Comparison of ENCODE assay signal across 8 cellular contexts in the genomic region with DNA sequence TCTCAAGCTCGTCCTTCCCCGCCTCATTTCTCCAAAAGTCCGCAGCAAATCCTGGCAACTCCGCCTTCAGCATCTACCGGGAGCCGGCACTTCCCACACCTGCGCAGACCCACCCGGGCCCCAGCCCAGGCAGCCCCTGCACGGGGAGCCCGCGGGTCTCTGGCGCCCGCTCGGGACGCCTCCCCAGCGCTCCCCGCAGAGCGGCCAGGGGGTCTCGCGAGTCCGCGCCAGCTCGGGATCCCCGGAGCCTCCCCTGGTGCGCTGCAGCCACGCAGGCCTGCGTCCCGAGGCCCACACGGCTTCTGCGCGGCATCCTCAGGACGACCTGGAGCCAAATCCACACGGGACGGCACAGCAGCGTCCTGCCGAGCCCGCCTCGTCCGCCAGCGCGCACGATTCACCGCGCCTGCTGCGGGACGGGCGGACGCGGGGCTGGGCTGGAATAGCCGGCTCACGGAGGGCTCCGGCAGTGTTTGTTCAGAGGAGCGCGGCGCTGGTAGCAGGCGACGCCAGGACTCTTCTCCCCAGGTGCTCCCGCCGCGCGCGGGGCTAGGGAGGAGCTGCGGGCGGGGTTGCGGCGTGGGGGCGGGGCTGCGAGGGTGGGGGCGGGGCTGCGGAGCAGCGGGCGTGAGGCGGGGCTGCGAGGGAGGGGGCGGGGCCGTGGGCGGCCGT. TPM values are rescaled to one million over a fixed set of nuclear protein-coding genes. Genes with fewer than 3 reads are reported as not detected.
DNase-seq lines count a peak whose midpoint lies in the region; ATAC-seq, FAIRE-seq and TF ChIP-seq lines count a peak whose summit lies in the region.

No MANE protein-coding gene starts in this region.

- peaks cover 36% of the 10 kb centered on the region for H4K20me1 ChIP-seq in HepG2 (ENCODE audit: insufficient read depth, low read length)

- peak overlapping the region; percentile 99 for H3K4me2 ChIP-seq in HepG2 (ENCODE audit: low read depth, low read length)

- ATAC-seq in HG02973 (IDR thresholded peaks at IDR 0.05; ENCODE audit: unreplicated experiment): peak; percentile 31
- peak; percentile 53 for ATAC-seq in HepG2
- ATAC-seq in thoracic aorta (ENCODE audit: insufficient number of reproducible peaks, low FRiP score, low read depth): peak; percentile 24

- H3K9me3 Mint-ChIP-seq in activated CD4-positive, alpha-beta T cell treated with anti-CD3 and anti-CD28 coated beads, Interleukin-2, amount 10 ng/mL, durations not matched to agents 7 days and 5 days: no peaks in the 10 kb centered on the region

- no TSS peak for BruUV-seq in HepG2 (replicated peaks; lab: Mats Ljungman, UMichigan)

- POLR2A ChIA-PET in activated CD4-positive, alpha-beta T cell treated with anti-CD3 and anti-CD28 coated beads, Interleukin-2, amount 10 ng/mL, durations not matched to agents 7 days and 5 days (lab: Charles Lee): interaction anchor here (0.5 to 0.7 kb wide), 6 partner anchors 10 to 127 kb away, joined by 3 to 8 read pairs (median 3); no protein-coding TSS in a partner anchor
- POLR2A ChIA-PET in HepG2 (lab: Yijun Ruan, JAX): interaction anchor here (0.7 to 2.5 kb wide), 18 partner anchors 9 to 244 kb away, joined by 3 to 33 read pairs (median 6); partner anchors contain the start of genes HRAS, LMNTD2 and PNPLA2

- peak overlapping the region; percentile 49 to 96 (median 86) for H3K4me3 ChIP-seq in breast epithelium
- H3K4me3 ChIP-seq in HepG2 (replicated peaks in 1 of 3; ENCODE audit: insufficient read depth in 1 of 3, low read depth in 2 of 3, low read length in 3 of 3): peak overlapping the region; percentile 61 to 80 (median 66)
- H3K4me3 ChIP-seq in thoracic aorta: peak overlapping the region; percentile 85

- H3K27ac ChIP-seq in breast epithelium (peak overlapping the region; percentile 7 to 48), HepG2 (ENCODE audit: extremely low read length, insufficient read depth, low read length) (peak overlapping the region; percentile 9), thoracic aorta (peak overlapping the region in 1 of 2 donors; percentile 15)

- H3K4me1 Mint-ChIP-seq in activated CD4-positive, alpha-beta T cell treated with anti-CD3 and anti-CD28 coated beads, Interleukin-2, amount 10 ng/mL, durations not matched to agents 7 days and 5 days: peaks cover 49% of the 10 kb centered on the region

- no peak for TF ChIP-seq CTCF in breast epithelium (IDR thresholded peaks at IDR 0.05)
- no peak for TF ChIP-seq CTCF in HepG2 (CRISPR knock-in tag; IDR thresholded peaks at IDR 0.05)
- TF ChIP-seq CTCF in thoracic aorta (IDR thresholded peaks at IDR 0.05): peak; percentile 25

- 2% methylated on average over 19 of the region's 78 CpGs for WGBS in HepG2 (ENCODE audit: low lambda C conversion rate)

- H3K27ac Mint-ChIP-seq in activated CD4-positive, alpha-beta T cell treated with anti-CD3 and anti-CD28 coated beads, Interleukin-2, amount 10 ng/mL, durations not matched to agents 7 days and 5 days: peak overlapping the region; percentile 79

- H3K27me3 Mint-ChIP-seq in activated CD4-positive, alpha-beta T cell treated with anti-CD3 and anti-CD28 coated beads, Interleukin-2, amount 10 ng/mL, durations not matched to agents 7 days and 5 days: peaks cover 7% of the 10 kb centered on the region

- H3K79me2 ChIP-seq in HepG2 (ENCODE audit: insufficient read depth, low read length): peaks cover 37% of the 10 kb centered on the region

- no peak for TF ChIP-seq EP300 in HepG2 (IDR thresholded peaks at IDR 0.05; ENCODE audit: low read depth in 2 of 2, low read length in 2 of 2)
- no peak for TF ChIP-seq EP300 in HepG2 (CRISPR knock-in tag; IDR thresholded peaks at IDR 0.05; ENCODE audit: borderline replicate concordance)

- H3K9me3 ChIP-seq in breast epithelium (no peaks in the 10 kb centered on the region), HepG2 (ENCODE audit: low read length) (no peaks in the 10 kb centered on the region), thoracic aorta (no peaks in the 10 kb centered on the region)

- TF ChIP-seq RAD21 in HepG2 (CRISPR knock-in tag; IDR thresholded peaks at IDR 0.05): no peak

- in situ Hi-C loops in HepG2 (cut with HindIII; ENCODE audit: extremely low pct_ligation_motif_present, low pct_unique_long_range_greater_than_20kb): no loop called here

- no peak overlapping the region for H2AFZ ChIP-seq in HepG2 (ENCODE audit: low read length)

- H3K36me3 Mint-ChIP-seq in activated CD4-positive, alpha-beta T cell treated with anti-CD3 and anti-CD28 coated beads, Interleukin-2, amount 10 ng/mL, durations not matched to agents 7 days and 5 days (ENCODE audit: low read depth): peaks cover 9% of the 10 kb centered on the region

- H3K36me3 ChIP-seq in breast epithelium (no peaks in the 10 kb centered on the region), HepG2 (replicated peaks in 1 of 2; ENCODE audit: control insufficient read depth in 1 of 2, insufficient read depth in 2 of 2, low read length in 2 of 2) (peaks cover 0 to 3% of the 10 kb centered on the region in 2 experiments; a peak in 1 of 5 replicates), thoracic aorta (no peaks in the 10 kb centered on the region)

- peak overlapping the region; percentile 78 for H3K4me3 Mint-ChIP-seq in activated CD4-positive, alpha-beta T cell treated with anti-CD3 and anti-CD28 coated beads, Interleukin-2, amount 10 ng/mL, durations not matched to agents 7 days and 5 days

- no peak for TF ChIP-seq POLR2A in breast epithelium (IDR thresholded peaks at IDR 0.05)
- TF ChIP-seq POLR2A in HepG2 (IDR thresholded peaks at IDR 0.05; ENCODE audit: insufficient read depth in 1 of 2, low read depth in 2 of 2, low read length in 2 of 2): no peak

- intact Hi-C loops in breast epithelium (cut with DNase I; ENCODE audit: low total_unique reads) (no loop called here), HepG2 (cut with micrococcal nuclease; ENCODE audit: unreplicated experiment) (no loop called here)

- H3K4me1 ChIP-seq in breast epithelium (peaks cover 11 to 38% of the 10 kb centered on the region in 2 donors), HepG2 (ENCODE audit: insufficient read depth, low read length) (peaks cover 65% of the 10 kb centered on the region), thoracic aorta (ENCODE audit: control insufficient read depth in 1 of 2, low read depth in 2 of 2) (peaks cover 39 to 44% of the 10 kb centered on the region in 2 donors)

- CTCF ChIA-PET in activated CD4-positive, alpha-beta T cell treated with anti-CD3 and anti-CD28 coated beads, Interleukin-2, amount 10 ng/mL, durations not matched to agents 7 days and 5 days (lab: Charles Lee): interaction anchor here (0.7 to 1.8 kb wide), 9 partner anchors 9 to 338 kb away, joined by 3 to 7 read pairs (median 4); no protein-coding TSS in a partner anchor
- CTCF ChIA-PET in HepG2 (lab: Yijun Ruan, JAX; ENCODE audit: low intra/inter-chr PET ratio, low total read pairs): no interaction called here

- FAIRE-seq in HepG2 (lab: Jason Lieb, UNC): no peak

- no peak for DNase-seq in activated CD4-positive, alpha-beta T cell treated with anti-CD3 and anti-CD28 coated beads, Interleukin-2, amount 10 ng/mL, durations not matched to agents 7 days and 5 days
- no peak for DNase-seq in activated CD4-positive, alpha-beta T cell treated with anti-CD3 and anti-CD28 coated beads, Interleukin-2, amount 50 U/mL, for 1 hour
- DNase-seq in NCI-H226 (peak; percentile 39), breast epithelium (ENCODE audit: low spot score in 2 of 2) (no peak), HepG2 (ENCODE audit: low spot score) (peak; percentile 59), thoracic aorta (ENCODE audit: low spot score) (no peak), iPS-NIHi11 (ENCODE audit: low spot score) (no peak)

- peak overlapping the region; percentile 61 for H3K9ac ChIP-seq in HepG2 (ENCODE audit: insufficient read depth, low read depth, low read length)

- H3K27me3 ChIP-seq in breast epithelium (no peaks in the 10 kb centered on the region), HepG2 (ENCODE audit: control insufficient read depth in 1 of 2, insufficient read depth in 2 of 2, low read length in 2 of 2) (no peaks in the 10 kb centered on the region; a peak in 2 of 5 replicates), thoracic aorta (replicated peaks; ENCODE audit: insufficient read depth) (no peaks in the 10 kb centered on the region)

RNA-seq across cellular contexts. Expression of gene PHRF1, which starts 0.8 kb away (rescaled TPM):
- 10 to 100 TPM; 46.8 to 48.6 TPM for total RNA-seq in activated CD4-positive, alpha-beta T cell treated with anti-CD3 and anti-CD28 coated beads, Interleukin-2, amount 10 ng/mL, durations not matched to agents 7 days and 5 days
- 10 to 100 TPM; 18.6 to 22.1 (median 21.3) TPM for total RNA-seq in breast epithelium
- total RNA-seq in HepG2 (2016; rRNA removed; fragmentation: Illumina TruSeq; extraction: Trizol): 13.7 and 16.7 TPM in 2 replicates
- total RNA-seq in HepG2 (2016; cell fraction: cytosol; rRNA removed; fragmentation: Illumina TruSeq; extraction: Trizol; ENCODE audit: low read depth): 7.4 and 7.9 TPM in 2 replicates
- 10.7 and 17.0 TPM in 2 replicates for total RNA-seq in HepG2 (2016; cell fraction: insoluble cytoplasmic fraction; rRNA removed; fragmentation: Illumina TruSeq; extraction: Trizol)
- total RNA-seq in HepG2 (2016; cell fraction: membrane; rRNA removed; fragmentation: Illumina TruSeq; extraction: Trizol): 5.1 and 6.1 TPM in 2 replicates
- 10.8 and 14.2 TPM in 2 replicates for total RNA-seq in HepG2 (2016; cell fraction: nucleus; rRNA removed; fragmentation: Illumina TruSeq; extraction: Trizol)
- polyA plus RNA-seq in HepG2 (2011; rRNA removed): 8.2 and 11.2 TPM in 2 replicates
- 4.8 and 7.0 TPM in 2 replicates for polyA plus RNA-seq in HepG2 (2011; cell fraction: cytosol; rRNA removed)
- 30.1 and 30.7 TPM in 2 replicates for polyA plus RNA-seq in HepG2 (2011; cell fraction: nucleus; rRNA removed)
- polyA plus RNA-seq in HepG2 (2012): 7.4 and 8.1 TPM in 2 replicates
- polyA plus RNA-seq in HepG2 (2016; cell fraction: cytosol; fragmentation: Illumina TruSeq; extraction: Trizol; ENCODE audit: low read depth): 1.6 and 1.8 TPM in 2 replicates
- 10.7 and 13.7 TPM in 2 replicates for polyA plus RNA-seq in HepG2 (2016; cell fraction: insoluble cytoplasmic fraction; fragmentation: Illumina TruSeq; extraction: Trizol; ENCODE audit: low read depth)
- polyA plus RNA-seq in HepG2 (2016; cell fraction: membrane; fragmentation: Illumina TruSeq; extraction: Trizol; ENCODE audit: low read depth): 2.1 and 2.5 TPM in 2 replicates
- 25.7 and 27.7 TPM in 2 replicates for polyA plus RNA-seq in HepG2 (2016; cell fraction: nucleus; fragmentation: Illumina TruSeq; extraction: Trizol; ENCODE audit: insufficient read depth, low read depth)
- polyA minus RNA-seq in HepG2 (2011; rRNA and poly(A)+ RNA removed; ENCODE audit: low replicate concordance): 13.6 and 18.7 TPM in 2 replicates
- 7.8 and 7.9 TPM in 2 replicates for polyA minus RNA-seq in HepG2 (2011; cell fraction: cytosol; rRNA and poly(A)+ RNA removed)
- 17.4 and 19.9 TPM in 2 replicates for polyA minus RNA-seq in HepG2 (2011; cell fraction: nucleus; rRNA and poly(A)+ RNA removed)
- 10 to 100 TPM; 31.3 to 39.6 TPM for total RNA-seq in thoracic aorta

RNA-seq across cellular contexts. Expression of gene RASSF7, which starts 14.7 kb away (rescaled TPM):
- 10 to 100 TPM; 30.7 to 38.1 TPM for total RNA-seq in activated CD4-positive, alpha-beta T cell treated with anti-CD3 and anti-CD28 coated beads, Interleukin-2, amount 10 ng/mL, durations not matched to agents 7 days and 5 days
- total RNA-seq in breast epithelium (10 to 100 TPM in 2 of 3 donors, 1 to 10 TPM in 1; 7.5 to 58.5 (median 33.1) TPM), HepG2 (2016; rRNA removed; fragmentation: Illumina TruSeq; extraction: Trizol) (13.1 and 20.2 TPM in 2 replicates), thoracic aorta (10 to 100 TPM in 1 of 2 donors, 1 to 10 TPM in 1; 7.3 to 20.6 TPM)
- total RNA-seq in HepG2 (2016; cell fraction: cytosol; rRNA removed; fragmentation: Illumina TruSeq; extraction: Trizol; ENCODE audit: low read depth): 5.4 and 5.7 TPM in 2 replicates
- total RNA-seq in HepG2 (2016; cell fraction: insoluble cytoplasmic fraction; rRNA removed; fragmentation: Illumina TruSeq; extraction: Trizol): 13.3 and 19.7 TPM in 2 replicates
- total RNA-seq in HepG2 (2016; cell fraction: membrane; rRNA removed; fragmentation: Illumina TruSeq; extraction: Trizol): 10.8 and 11.9 TPM in 2 replicates
- 16.7 and 17.2 TPM in 2 replicates for total RNA-seq in HepG2 (2016; cell fraction: nucleus; rRNA removed; fragmentation: Illumina TruSeq; extraction: Trizol)
- polyA plus RNA-seq in HepG2 (2011; rRNA removed): 28.6 and 36.4 TPM in 2 replicates
- 22.3 and 49.0 TPM in 2 replicates for polyA plus RNA-seq in HepG2 (2011; cell fraction: cytosol; rRNA removed)
- polyA plus RNA-seq in HepG2 (2011; cell fraction: nucleus; rRNA removed): 139 and 165 TPM in 2 replicates
- 8.9 and 12.6 TPM in 2 replicates for polyA plus RNA-seq in HepG2 (2012)
- 4.7 and 6.0 TPM in 2 replicates for polyA plus RNA-seq in HepG2 (2016; cell fraction: cytosol; fragmentation: Illumina TruSeq; extraction: Trizol; ENCODE audit: low read depth)
- polyA plus RNA-seq in HepG2 (2016; cell fraction: insoluble cytoplasmic fraction; fragmentation: Illumina TruSeq; extraction: Trizol; ENCODE audit: low read depth): 12.3 and 15.9 TPM in 2 replicates
- polyA plus RNA-seq in HepG2 (2016; cell fraction: membrane; fragmentation: Illumina TruSeq; extraction: Trizol; ENCODE audit: low read depth): 5.9 and 7.2 TPM in 2 replicates
- 32.6 and 40.7 TPM in 2 replicates for polyA plus RNA-seq in HepG2 (2016; cell fraction: nucleus; fragmentation: Illumina TruSeq; extraction: Trizol; ENCODE audit: insufficient read depth, low read depth)
- 6.7 and 39.4 TPM in 2 replicates for polyA minus RNA-seq in HepG2 (2011; rRNA and poly(A)+ RNA removed; ENCODE audit: low replicate concordance)
- polyA minus RNA-seq in HepG2 (2011; cell fraction: cytosol; rRNA and poly(A)+ RNA removed): 10.4 and 10.9 TPM in 2 replicates
- 15.2 and 17.9 TPM in 2 replicates for polyA minus RNA-seq in HepG2 (2011; cell fraction: nucleus; rRNA and poly(A)+ RNA removed)

RNA-seq across cellular contexts. Expression of gene LMNTD2, which starts 14.9 kb away (rescaled TPM):
- total RNA-seq in activated CD4-positive, alpha-beta T cell treated with anti-CD3 and anti-CD28 coated beads, Interleukin-2, amount 10 ng/mL, durations not matched to agents 7 days and 5 days: 1 to 10 TPM; 3.4 to 4.8 TPM
- total RNA-seq in breast epithelium: 1 to 10 TPM; 2.6 to 6.1 (median 5.2) TPM
- 0.25 and 1.1 TPM in 2 replicates for total RNA-seq in HepG2 (2016; rRNA removed; fragmentation: Illumina TruSeq; extraction: Trizol)
- 0.40 and 0.44 TPM in 2 replicates for total RNA-seq in HepG2 (2016; cell fraction: cytosol; rRNA removed; fragmentation: Illumina TruSeq; extraction: Trizol; ENCODE audit: low read depth)
- 0.45 and 1.1 TPM in 2 replicates for total RNA-seq in HepG2 (2016; cell fraction: insoluble cytoplasmic fraction; rRNA removed; fragmentation: Illumina TruSeq; extraction: Trizol)
- total RNA-seq in HepG2 (2016; cell fraction: membrane; rRNA removed; fragmentation: Illumina TruSeq; extraction: Trizol): 0.79 and 1.3 TPM in 2 replicates
- total RNA-seq in HepG2 (2016; cell fraction: nucleus; rRNA removed; fragmentation: Illumina TruSeq; extraction: Trizol): 1.3 and 1.7 TPM in 2 replicates
- polyA plus RNA-seq in HepG2 (2011; rRNA removed): 3.1 and 3.6 TPM in 2 replicates
- 1.1 and 2.2 TPM in 2 replicates for polyA plus RNA-seq in HepG2 (2011; cell fraction: cytosol; rRNA removed)
- polyA plus RNA-seq in HepG2 (2011; cell fraction: nucleus; rRNA removed): 50.0 and 60.4 TPM in 2 replicates
- 1.3 and 1.4 TPM in 2 replicates for polyA plus RNA-seq in HepG2 (2012)
- polyA plus RNA-seq in HepG2 (2016; cell fraction: cytosol; fragmentation: Illumina TruSeq; extraction: Trizol; ENCODE audit: low read depth): 0.53 and 0.78 TPM in 2 replicates
- 0.42 and 0.68 TPM in 2 replicates for polyA plus RNA-seq in HepG2 (2016; cell fraction: insoluble cytoplasmic fraction; fragmentation: Illumina TruSeq; extraction: Trizol; ENCODE audit: low read depth)
- polyA plus RNA-seq in HepG2 (2016; cell fraction: membrane; fragmentation: Illumina TruSeq; extraction: Trizol; ENCODE audit: low read depth): 0.96 and 1.2 TPM in 2 replicates
- 3.7 and 5.0 TPM in 2 replicates for polyA plus RNA-seq in HepG2 (2016; cell fraction: nucleus; fragmentation: Illumina TruSeq; extraction: Trizol; ENCODE audit: insufficient read depth, low read depth)
- polyA minus RNA-seq in HepG2 (2011; rRNA and poly(A)+ RNA removed; ENCODE audit: low replicate concordance): 0.51 and 0.96 TPM in 2 replicates
- polyA minus RNA-seq in HepG2 (2011; cell fraction: cytosol; rRNA and poly(A)+ RNA removed): 0.88 and 1.4 TPM in 2 replicates
- 2.6 and 3.1 TPM in 2 replicates for polyA minus RNA-seq in HepG2 (2011; cell fraction: nucleus; rRNA and poly(A)+ RNA removed)
- 1 to 10 TPM; 1.1 to 2.7 TPM for total RNA-seq in thoracic aorta

RNA-seq across cellular contexts. Expression of gene LRRC56, which starts 38.1 kb away (rescaled TPM):
- 1 to 10 TPM; 2.0 to 2.1 TPM for total RNA-seq in activated CD4-positive, alpha-beta T cell treated with anti-CD3 and anti-CD28 coated beads, Interleukin-2, amount 10 ng/mL, durations not matched to agents 7 days and 5 days
- 1 to 10 TPM in 2 of 3 donors, under 1 TPM in 1; 0.16 to 1.6 (median 1.3) TPM for total RNA-seq in breast epithelium
- 0.08 and 0.11 TPM in 2 replicates for total RNA-seq in HepG2 (2016; rRNA removed; fragmentation: Illumina TruSeq; extraction: Trizol)
- 0.10 TPM in 1 of 2 replicates, not detected in the other for total RNA-seq in HepG2 (2016; cell fraction: cytosol; rRNA removed; fragmentation: Illumina TruSeq; extraction: Trizol; ENCODE audit: low read depth)
- total RNA-seq in HepG2 (2016; cell fraction: insoluble cytoplasmic fraction; rRNA removed; fragmentation: Illumina TruSeq; extraction: Trizol): 0.09 TPM in 2 replicates
- total RNA-seq in HepG2 (2016; cell fraction: membrane; rRNA removed; fragmentation: Illumina TruSeq; extraction: Trizol): 0.06 and 0.07 TPM in 2 replicates
- total RNA-seq in HepG2 (2016; cell fraction: nucleus; rRNA removed; fragmentation: Illumina TruSeq; extraction: Trizol): not detected in 2 replicates
- polyA plus RNA-seq in HepG2 (2011; rRNA removed): 0.29 and 0.46 TPM in 2 replicates
- polyA plus RNA-seq in HepG2 (2011; cell fraction: cytosol; rRNA removed): 0.21 and 0.22 TPM in 2 replicates
- polyA plus RNA-seq in HepG2 (2011; cell fraction: nucleus; rRNA removed): 3.4 and 3.8 TPM in 2 replicates
- 0.34 and 0.59 TPM in 2 replicates for polyA plus RNA-seq in HepG2 (2012)
- 0.05 TPM in 1 of 2 replicates, not detected in the other for polyA plus RNA-seq in HepG2 (2016; cell fraction: cytosol; fragmentation: Illumina TruSeq; extraction: Trizol; ENCODE audit: low read depth)
- 0.19 TPM in 1 of 2 replicates, not detected in the other for polyA plus RNA-seq in HepG2 (2016; cell fraction: insoluble cytoplasmic fraction; fragmentation: Illumina TruSeq; extraction: Trizol; ENCODE audit: low read depth)
- polyA plus RNA-seq in HepG2 (2016; cell fraction: membrane; fragmentation: Illumina TruSeq; extraction: Trizol; ENCODE audit: low read depth): 0.10 TPM in 1 of 2 replicates, not detected in the other
- 0.37 and 0.44 TPM in 2 replicates for polyA plus RNA-seq in HepG2 (2016; cell fraction: nucleus; fragmentation: Illumina TruSeq; extraction: Trizol; ENCODE audit: insufficient read depth, low read depth)
- 0.20 and 0.56 TPM in 2 replicates for polyA minus RNA-seq in HepG2 (2011; rRNA and poly(A)+ RNA removed; ENCODE audit: low replicate concordance)
- polyA minus RNA-seq in HepG2 (2011; cell fraction: cytosol; rRNA and poly(A)+ RNA removed): 0.30 TPM in 1 of 2 replicates, not detected in the other
- polyA minus RNA-seq in HepG2 (2011; cell fraction: nucleus; rRNA and poly(A)+ RNA removed): 0.37 and 0.64 TPM in 2 replicates
- total RNA-seq in thoracic aorta: under 1 TPM in 1 of 2 donors, not detected in 1; 0.41 TPM

RNA-seq across cellular contexts. Expression of gene HRAS, which starts 40.1 kb away (rescaled TPM):
- total RNA-seq in activated CD4-positive, alpha-beta T cell treated with anti-CD3 and anti-CD28 coated beads, Interleukin-2, amount 10 ng/mL, durations not matched to agents 7 days and 5 days: 10 to 100 TPM; 51.7 to 63.5 TPM
- total RNA-seq in breast epithelium (10 to 100 TPM; 33.2 to 50.1 (median 33.4) TPM), HepG2 (2016; rRNA removed; fragmentation: Illumina TruSeq; extraction: Trizol) (47.5 and 50.0 TPM in 2 replicates), thoracic aorta (10 to 100 TPM; 17.7 to 32.4 TPM)
- total RNA-seq in HepG2 (2016; cell fraction: cytosol; rRNA removed; fragmentation: Illumina TruSeq; extraction: Trizol; ENCODE audit: low read depth): 97.1 and 126 TPM in 2 replicates
- 35.7 and 53.4 TPM in 2 replicates for total RNA-seq in HepG2 (2016; cell fraction: insoluble cytoplasmic fraction; rRNA removed; fragmentation: Illumina TruSeq; extraction: Trizol)
- total RNA-seq in HepG2 (2016; cell fraction: membrane; rRNA removed; fragmentation: Illumina TruSeq; extraction: Trizol): 106 and 128 TPM in 2 replicates
- 23.1 and 23.7 TPM in 2 replicates for total RNA-seq in HepG2 (2016; cell fraction: nucleus; rRNA removed; fragmentation: Illumina TruSeq; extraction: Trizol)
- polyA plus RNA-seq in HepG2 (2011; rRNA removed): 32.9 TPM in 2 replicates
- 29.5 and 42.1 TPM in 2 replicates for polyA plus RNA-seq in HepG2 (2011; cell fraction: cytosol; rRNA removed)
- polyA plus RNA-seq in HepG2 (2011; cell fraction: nucleus; rRNA removed): 62.4 and 65.1 TPM in 2 replicates
- polyA plus RNA-seq in HepG2 (2012): 15.4 and 32.7 TPM in 2 replicates
- polyA plus RNA-seq in HepG2 (2016; cell fraction: cytosol; fragmentation: Illumina TruSeq; extraction: Trizol; ENCODE audit: low read depth): 120 and 151 TPM in 2 replicates
- 33.8 and 38.7 TPM in 2 replicates for polyA plus RNA-seq in HepG2 (2016; cell fraction: insoluble cytoplasmic fraction; fragmentation: Illumina TruSeq; extraction: Trizol; ENCODE audit: low read depth)
- polyA plus RNA-seq in HepG2 (2016; cell fraction: membrane; fragmentation: Illumina TruSeq; extraction: Trizol; ENCODE audit: low read depth): 96.2 and 121 TPM in 2 replicates
- polyA plus RNA-seq in HepG2 (2016; cell fraction: nucleus; fragmentation: Illumina TruSeq; extraction: Trizol; ENCODE audit: insufficient read depth, low read depth): 47.3 and 47.4 TPM in 2 replicates
- polyA minus RNA-seq in HepG2 (2011; rRNA and poly(A)+ RNA removed; ENCODE audit: low replicate concordance): 29.8 and 71.6 TPM in 2 replicates
- 8.5 and 9.0 TPM in 2 replicates for polyA minus RNA-seq in HepG2 (2011; cell fraction: cytosol; rRNA and poly(A)+ RNA removed)
- 5.8 and 11.4 TPM in 2 replicates for polyA minus RNA-seq in HepG2 (2011; cell fraction: nucleus; rRNA and poly(A)+ RNA removed)

Comparison
In these comparisons a context has a peak if more than half of its experiments do, and no peak if none do; other contexts are left out.
1. DNase-seq: peak in NCI-H226 (single experiment) and HepG2 (single experiment); none in activated CD4-positive, alpha-beta T cell treated with anti-CD3 and anti-CD28 coated beads, Interleukin-2, amount 10 ng/mL, durations not matched to agents 7 days and 5 days (single experiment), activated CD4-positive, alpha-beta T cell treated with anti-CD3 and anti-CD28 coated beads, Interleukin-2, amount 50 U/mL, for 1 hour (single experiment), breast epithelium (0 of 2), thoracic aorta (single experiment) and iPS-NIHi11 (single experiment).
2. Peak in every context shown above with its lines, with median percentiles within 50 percentile points of each other: ATAC-seq and H3K4me3 ChIP-seq.